In genomic region chr2:239504643-239505235, GRCh38 we compare ENCODE assay signal across 17 cellular contexts.
DNase-seq lines count a peak whose midpoint lies in the region; ATAC-seq and TF ChIP-seq lines count a peak whose summit lies in the region.
"Had no signal": no experiment of that assay in that cellular context is flagged by ENCODE, and none has a peak within 500 bp of the region (broad histone marks: within the 10 kb centered on the region; RNA-seq: fewer than 3 reads in every experiment).

No MANE protein-coding gene starts in this region.

- no peaks in the 10 kb centered on the region for H3K9me3 ChIP-seq in neural progenitor cell (ENCODE audit: low read depth)
- no peaks in the 10 kb centered on the region for H3K9me3 ChIP-seq in ovary
- H3K9me3 ChIP-seq in gastrocnemius medialis = no peaks in the 10 kb centered on the region

- no peak overlapping the region for H3K4me3 Mint-ChIP-seq in activated naive CD4-positive, alpha-beta T cell treated with anti-CD3 and anti-CD28 coated beads for 36 hours
- H3K4me3 Mint-ChIP-seq in brain (no peak overlapping the region), neural progenitor cell (no peak overlapping the region)
- H3K4me3 Mint-ChIP-seq: CD4-positive, CD25-positive, alpha-beta regulatory T cell; CD8-positive, alpha-beta memory T cell; GM23338 had no signal

- no peak for DNase-seq in activated naive CD4-positive, alpha-beta T cell treated with anti-CD3 and anti-CD28 coated beads, Interleukin-2, amount 50 U/mL, for 72 hours (ENCODE audit: low spot score in 2 of 2)
- DNase-seq in activated naive CD4-positive, alpha-beta T cell treated with anti-CD3 and anti-CD28 coated beads for 36 hours = no peak
- DNase-seq in neural progenitor cell (ENCODE audit: low spot score) (no peak), ovary (no peak), gastrocnemius medialis (no peak)
- DNase-seq: 8988T; C1 segment of cervical spinal cord; CD4-positive, CD25-positive, alpha-beta regulatory T cell; CD8-positive, alpha-beta memory T cell; COR-L47; DMS 273 treated with DMSO at 0.1 percent for 48 hours; DMS53; HCEC 1CT; IMR-90 had no signal

- H3K27ac Mint-ChIP-seq in activated naive CD4-positive, alpha-beta T cell treated with anti-CD3 and anti-CD28 coated beads, Interleukin-2, amount 50 U/mL, for 72 hours = peak overlapping the region; percentile 30 to 51
- no peak overlapping the region for H3K27ac Mint-ChIP-seq in activated naive CD4-positive, alpha-beta T cell treated with anti-CD3 and anti-CD28 coated beads for 36 hours
- H3K27ac Mint-ChIP-seq in brain (peak overlapping the region in 3 of 5 experiments; percentile 1 to 66 (median 42)), neural progenitor cell (peak overlapping the region; percentile 0)
- H3K27ac Mint-ChIP-seq: CD4-positive, CD25-positive, alpha-beta regulatory T cell; GM23338 had no signal

- no peak overlapping the region for H3K4me2 ChIP-seq in neural progenitor cell
- H3K4me2 ChIP-seq: GM23338 had no signal

- no peak for ATAC-seq in activated naive CD4-positive, alpha-beta T cell treated with anti-CD3 and anti-CD28 coated beads, Interleukin-2, amount 50 U/mL, for 72 hours
- ATAC-seq in HG03095 (IDR thresholded peaks at IDR 0.05; ENCODE audit: unreplicated experiment) (no peak), gastrocnemius medialis (no peak)
- ATAC-seq: GM23338 had no signal

- H3K4me1 Mint-ChIP-seq in activated naive CD4-positive, alpha-beta T cell treated with anti-CD3 and anti-CD28 coated beads for 36 hours (ENCODE audit: low read depth) = no peaks in the 10 kb centered on the region
- H3K4me1 Mint-ChIP-seq in brain (peaks cover 29% of the 10 kb centered on the region), neural progenitor cell (peaks cover 34% of the 10 kb centered on the region)
- H3K4me1 Mint-ChIP-seq: CD8-positive, alpha-beta memory T cell had no signal

- no peak for TF ChIP-seq POLR2A in ovary (IDR thresholded peaks at IDR 0.05)
- TF ChIP-seq POLR2A in gastrocnemius medialis (IDR thresholded peaks at IDR 0.05) = no peak

- no peak overlapping the region for H3K4me3 ChIP-seq in neural progenitor cell
- H3K4me3 ChIP-seq in ovary = no peak overlapping the region
- no peak overlapping the region for H3K4me3 ChIP-seq in gastrocnemius medialis
- H3K4me3 ChIP-seq: GM23338 had no signal

- in situ Hi-C loops in gastrocnemius medialis (cut with MboI; ENCODE audit: low sequenced_read_pairs in 4 of 4) = no loop called here

- no peaks in the 10 kb centered on the region for H3K36me3 Mint-ChIP-seq in activated naive CD4-positive, alpha-beta T cell treated with anti-CD3 and anti-CD28 coated beads, Interleukin-2, amount 50 U/mL, for 72 hours
- no peaks in the 10 kb centered on the region for H3K36me3 Mint-ChIP-seq in activated naive CD4-positive, alpha-beta T cell treated with anti-CD3 and anti-CD28 coated beads for 36 hours (ENCODE audit: low read depth)
- H3K36me3 Mint-ChIP-seq in brain = no peaks in the 10 kb centered on the region
- no peaks in the 10 kb centered on the region for H3K36me3 Mint-ChIP-seq in neural progenitor cell
- H3K36me3 Mint-ChIP-seq: CD4-positive, CD25-positive, alpha-beta regulatory T cell; CD8-positive, alpha-beta memory T cell had no signal

- intact Hi-C loops in activated naive CD4-positive, alpha-beta T cell treated with anti-CD3 and anti-CD28 coated beads for 36 hours (cut with micrococcal nuclease) = no loop called here
- intact Hi-C loops in ovary (cut with DNase I) = loop anchor here in 2 of 4 donors (5.0 to 10.0 kb wide), 2 partner anchors 620 to 1457 kb away; no protein-coding TSS in a partner anchor
- intact Hi-C loops in gastrocnemius medialis (cut with DNase I; ENCODE audit: low total_unique reads) = no loop called here

- no peaks in the 10 kb centered on the region for H3K79me2 ChIP-seq in neural progenitor cell (ENCODE audit: low read depth)

- no peak overlapping the region for H2AFZ ChIP-seq in neural progenitor cell (replicated peaks)
- H2AFZ ChIP-seq: GM23338 had no signal

- 84 to 92% (median 86%) methylated on average over 16 of the region's 16 CpGs for WGBS in ovary, 3 donors

- H3K9me3 Mint-ChIP-seq in activated naive CD4-positive, alpha-beta T cell treated with anti-CD3 and anti-CD28 coated beads, Interleukin-2, amount 50 U/mL, for 72 hours = no peaks in the 10 kb centered on the region
- H3K9me3 Mint-ChIP-seq in activated naive CD4-positive, alpha-beta T cell treated with anti-CD3 and anti-CD28 coated beads for 36 hours = no peaks in the 10 kb centered on the region
- H3K9me3 Mint-ChIP-seq in brain (peaks cover 0 to 12% (median 0%) of the 10 kb centered on the region in 5 experiments), neural progenitor cell (no peaks in the 10 kb centered on the region)
- H3K9me3 Mint-ChIP-seq: CD4-positive, CD25-positive, alpha-beta regulatory T cell; GM23338 had no signal

- H3K4me1 ChIP-seq in neural progenitor cell (no peaks in the 10 kb centered on the region), ovary (ENCODE audit: insufficient read depth) (no peaks in the 10 kb centered on the region), gastrocnemius medialis (no peaks in the 10 kb centered on the region)

- H3K27me3 Mint-ChIP-seq in activated naive CD4-positive, alpha-beta T cell treated with anti-CD3 and anti-CD28 coated beads for 36 hours (ENCODE audit: low read depth) = no peaks in the 10 kb centered on the region
- peaks cover 3% of the 10 kb centered on the region for H3K27me3 Mint-ChIP-seq in brain
- peaks cover 7% of the 10 kb centered on the region for H3K27me3 Mint-ChIP-seq in neural progenitor cell (ENCODE audit: insufficient read depth, low read depth)
- H3K27me3 Mint-ChIP-seq: CD4-positive, CD25-positive, alpha-beta regulatory T cell had no signal

- CTCF ChIA-PET in activated naive CD4-positive, alpha-beta T cell treated with anti-CD3 and anti-CD28 coated beads for 36 hours (lab: Charles Lee) = interaction anchor here (0.6 kb wide), 1 partner anchor 29 kb away, joined by 6 read pairs; no protein-coding TSS in a partner anchor

- no peaks in the 10 kb centered on the region for H4K20me1 ChIP-seq in neural progenitor cell (ENCODE audit: low read depth)

- H3K9ac ChIP-seq in neural progenitor cell = no peak overlapping the region

- no peaks in the 10 kb centered on the region for H3F3A ChIP-seq in neural progenitor cell (ENCODE audit: low read depth)

- no peak for TF ChIP-seq CTCF in brain (conservative IDR thresholded peaks at IDR 0.05)
- TF ChIP-seq CTCF in neural progenitor cell (IDR thresholded peaks at IDR 0.05) = no peak
- TF ChIP-seq CTCF in ovary (IDR thresholded peaks at IDR 0.05) = no peak
- no peak for TF ChIP-seq CTCF in gastrocnemius medialis (IDR thresholded peaks at IDR 0.05 in 4 of 5, conservative IDR thresholded peaks at IDR 0.05 in 1 of 5)

- H3K27me3 ChIP-seq in neural progenitor cell (no peaks in the 10 kb centered on the region), ovary (no peaks in the 10 kb centered on the region), gastrocnemius medialis (no peaks in the 10 kb centered on the region)

- no peaks in the 10 kb centered on the region for H3K36me3 ChIP-seq in neural progenitor cell
- no peaks in the 10 kb centered on the region for H3K36me3 ChIP-seq in ovary
- no peaks in the 10 kb centered on the region for H3K36me3 ChIP-seq in gastrocnemius medialis

- H3K27ac ChIP-seq in neural progenitor cell = no peak overlapping the region
- no peak overlapping the region for H3K27ac ChIP-seq in ovary
- no peak overlapping the region for H3K27ac ChIP-seq in gastrocnemius medialis

- no peak for TF ChIP-seq EP300 in ovary (IDR thresholded peaks at IDR 0.05)
